26 cellular contexts compared by ENCODE assay signal in genomic region chr17:34654276-34654675, GRCh38.
"Had no signal": no experiment of that assay in that cellular context is flagged by ENCODE, and none has a peak within 500 bp of the region (broad histone marks: within the 10 kb centered on the region; RNA-seq: fewer than 3 reads in every experiment).

No MANE protein-coding gene starts in this region.

- H3K36me3 Mint-ChIP-seq: activated naive CD8-positive, alpha-beta T cell treated with anti-CD3 and anti-CD28 coated beads, Interleukin-2, amount 10 ng/mL, durations not matched to agents 7 days and 5 days had no signal

- H3K27ac Mint-ChIP-seq: activated CD4-positive, alpha-beta memory T cell treated with anti-CD3 and anti-CD28 coated beads, Interleukin-2, amount 10 ng/mL, durations not matched to agents 7 days and 5 days; activated CD4-positive, alpha-beta T cell treated with anti-CD3 and anti-CD28 coated beads for 36 hours; activated naive CD8-positive, alpha-beta T cell treated with anti-CD3 and anti-CD28 coated beads, Interleukin-2, amount 10 ng/mL, durations not matched to agents 7 days and 5 days; activated T-cell treated with anti-CD3 and anti-CD28 coated beads, Interleukin-2, amount 50 U/mL, for 72 hours; activated T-helper 2 cell treated with anti-CD3 and anti-CD28 coated beads, Interferon-gamma antibody, Interleukin-2, Interleukin-4, amounts not matched to agents 10 μg/mL and 5 μg/mL and 100 μg/mL, durations not matched to agents 14 hours and 24 hours and 36 hours; T-helper 17 cell had no signal

- DNase-seq: activated CD4-positive, alpha-beta memory T cell treated with anti-CD3 and anti-CD28 coated beads, Interleukin-2, amount 10 ng/mL, durations not matched to agents 7 days and 5 days; activated CD4-positive, alpha-beta T cell treated with anti-CD3 and anti-CD28 coated beads for 36 hours; activated CD4-positive, alpha-beta T cell treated with anti-CD3 and anti-CD28 coated beads, Interleukin-2, amount 50 U/mL, for 1 hour; activated CD8-positive, alpha-beta memory T cell treated with anti-CD3 and anti-CD28 coated beads, Interleukin-2, amount 50 U/mL, for 4 hours; activated gamma-delta T cell treated with Interleukin-2 at 50 U/mL for 16 hours; activated naive CD4-positive, alpha-beta T cell treated with anti-CD3 and anti-CD28 coated beads, Interleukin-2, amount 50 U/mL, for 16 hours; activated naive CD8-positive, alpha-beta T cell treated with anti-CD3 and anti-CD28 coated beads, Interleukin-2, amount 10 ng/mL, durations not matched to agents 7 days and 5 days; activated T-cell treated with anti-CD3 and anti-CD28 coated beads, Interleukin-2, amount 50 U/mL, for 72 hours; adrenal gland; anterior cingulate cortex; central memory CD4-positive, alpha-beta T cell; IMR-90; Kasumi-1; NCI-H1092 treated with DMSO at 0.1 percent for 48 hours; NCI-H1417 treated with DMSO at 0.1 percent for 48 hours; NCI-H187; NCI-H2081 treated with DMSO at 0.1 percent for 48 hours; NCI-H446; NCI-H524; PC-9; SHP77 treated with DMSO at 0.1 percent for 48 hours; T-helper 17 cell; T-helper 9 cell; WERI-Rb-1 had no signal

- H3K4me1 Mint-ChIP-seq: activated CD4-positive, alpha-beta memory T cell treated with anti-CD3 and anti-CD28 coated beads, Interleukin-2, amount 10 ng/mL, durations not matched to agents 7 days and 5 days; activated CD4-positive, alpha-beta T cell treated with anti-CD3 and anti-CD28 coated beads for 36 hours; activated naive CD8-positive, alpha-beta T cell treated with anti-CD3 and anti-CD28 coated beads, Interleukin-2, amount 10 ng/mL, durations not matched to agents 7 days and 5 days had no signal

- H3K27me3 ChIP-seq: adrenal gland had no signal

- H2AFZ ChIP-seq: PC-9 had no signal

- H3K9me3 Mint-ChIP-seq: activated CD4-positive, alpha-beta memory T cell treated with anti-CD3 and anti-CD28 coated beads, Interleukin-2, amount 10 ng/mL, durations not matched to agents 7 days and 5 days; activated naive CD8-positive, alpha-beta T cell treated with anti-CD3 and anti-CD28 coated beads, Interleukin-2, amount 10 ng/mL, durations not matched to agents 7 days and 5 days; activated T-cell treated with anti-CD3 and anti-CD28 coated beads, Interleukin-2, amount 50 U/mL, for 72 hours; activated T-helper 2 cell treated with anti-CD3 and anti-CD28 coated beads, Interferon-gamma antibody, Interleukin-2, Interleukin-4, amounts not matched to agents 10 μg/mL and 5 μg/mL and 100 μg/mL, durations not matched to agents 14 hours and 24 hours and 36 hours had no signal

- ATAC-seq: activated CD4-positive, alpha-beta T cell treated with anti-CD3 and anti-CD28 coated beads for 36 hours; activated T-cell treated with anti-CD3 and anti-CD28 coated beads, Interleukin-2, amount 50 U/mL, for 72 hours; T-helper 17 cell had no signal

- H3K4me1 ChIP-seq: adrenal gland, breast epithelium had no signal

- H3K9me3 ChIP-seq: adrenal gland, breast epithelium had no signal

- H3K36me3 ChIP-seq: adrenal gland, breast epithelium, WERI-Rb-1 had no signal

- H3K4me2 ChIP-seq: PC-9 had no signal

- H3K4me3 Mint-ChIP-seq: activated CD4-positive, alpha-beta memory T cell treated with anti-CD3 and anti-CD28 coated beads, Interleukin-2, amount 10 ng/mL, durations not matched to agents 7 days and 5 days; activated CD4-positive, alpha-beta T cell treated with anti-CD3 and anti-CD28 coated beads for 36 hours; activated naive CD8-positive, alpha-beta T cell treated with anti-CD3 and anti-CD28 coated beads, Interleukin-2, amount 10 ng/mL, durations not matched to agents 7 days and 5 days; activated T-cell treated with anti-CD3 and anti-CD28 coated beads, Interleukin-2, amount 50 U/mL, for 72 hours; T-helper 17 cell had no signal

- H3K4me3 ChIP-seq: adrenal gland, breast epithelium, PC-9 had no signal

- H3K27ac ChIP-seq: adrenal gland, breast epithelium, PC-9, WERI-Rb-1 had no signal
